In genomic region chr16:25561723-25562122, GRCh38 we compare ENCODE assay signal across 3 cellular contexts.
DNase-seq lines count a peak whose midpoint lies in the region; ATAC-seq, FAIRE-seq and TF ChIP-seq lines count a peak whose summit lies in the region.
"Not testable (repeated sequence)": the region's sequence is repeated elsewhere in the genome, so short reads cannot be mapped to it uniquely, and the experiment has no call there.

No MANE protein-coding gene starts in this region.

- not testable (repeated sequence) for H4K20me1 ChIP-seq in K562 (replicated peaks; ENCODE audit: control insufficient read depth, insufficient read depth, low read length)

- DNase-seq in K562 (ENCODE audit: extremely low read depth in 1 of 4, low spot score in 3 of 4), result not testable (repeated sequence)

- H3K27me3 ChIP-seq in K562 (ENCODE audit: control insufficient read depth in 2 of 2, insufficient read depth in 2 of 2, low read length in 2 of 2), result not testable (repeated sequence)

- WGBS in K562 (ENCODE audit: insufficient coverage, low coverage, missing lambda C conversion rate), result 21% methylated on average over 3 of the region's 3 CpGs

- POLR2A ChIA-PET in HEK293 (lab: Yijun Ruan, JAX); K562 (lab: Yijun Ruan, JAX): not testable (repeated sequence)

- not testable (repeated sequence) for H3K27ac ChIP-seq in HEK293 (ENCODE audit: extremely low read depth, low read depth, low read length); K562 (ENCODE audit: extremely low read depth, low read depth, low read length)

- intact Hi-C loops in K562 (cut with micrococcal nuclease), result not testable (repeated sequence)

- not testable (repeated sequence) for H3K4me1 ChIP-seq in HEK293 (ENCODE audit: control insufficient read depth, insufficient read depth, low read length); K562 (replicated peaks in 1 of 2; ENCODE audit: control insufficient read depth in 2 of 2, insufficient read depth in 2 of 2, low read length in 2 of 2)

- H2AFZ ChIP-seq in K562 (ENCODE audit: low read depth, low read length), result not testable (repeated sequence)

- not testable (repeated sequence) for ATAC-seq in K562

- H3K36me3 ChIP-seq in HEK293 (ENCODE audit: control insufficient read depth in 2 of 2, insufficient read depth in 1 of 2, low read length in 2 of 2); K562 (ENCODE audit: control insufficient read depth, insufficient read depth, low read length): not testable (repeated sequence)

- TF ChIP-seq EP300 in K562 (IDR thresholded peaks at IDR 0.05; ENCODE audit: low read length), result not testable (repeated sequence)

- BruUV-seq in K562 (replicated peaks; lab: Mats Ljungman, UMichigan), result not testable (repeated sequence)

- not testable (repeated sequence) for H3K9me3 ChIP-seq in HEK293 (ENCODE audit: control insufficient read depth, insufficient read depth, low read depth, low read length); K562 (replicated peaks; ENCODE audit: control insufficient read depth, insufficient read depth, low read depth, low read length)

- H3K9ac ChIP-seq in K562 (ENCODE audit: insufficient read depth in 1 of 2, low read depth in 2 of 2, low read length in 2 of 2), result not testable (repeated sequence)

- FAIRE-seq in K562 (lab: Jason Lieb, UNC), result not testable (repeated sequence)
- peak; percentile 33 for FAIRE-seq in islet of Langerhans (lab: Jason Lieb, UNC)

- in situ Hi-C loops in K562 (cut with MboI), result not testable (repeated sequence)

- H3K79me2 ChIP-seq in K562 (ENCODE audit: control insufficient read depth, insufficient read depth, low read length), result not testable (repeated sequence)

- TF ChIP-seq CTCF in HEK293 (tag by site-specific recombination; IDR thresholded peaks at IDR 0.05); K562 (IDR thresholded peaks at IDR 0.05 in 2 of 3, conservative IDR thresholded peaks at IDR 0.05 in 1 of 3; ENCODE audit: insufficient read depth in 2 of 3, low read depth in 1 of 3, low read length in 3 of 3): not testable (repeated sequence)

- not testable (repeated sequence) for H3K4me2 ChIP-seq in K562 (ENCODE audit: insufficient read depth, low read length)

- not testable (repeated sequence) for TF ChIP-seq RAD21 in K562 (CRISPR knock-in tag; conservative IDR thresholded peaks at IDR 0.05 in 1 of 2, IDR thresholded peaks at IDR 0.05 in 1 of 2)

- not testable (repeated sequence) for H3K4me3 ChIP-seq in HEK293 (ENCODE audit: low read depth, low read length); K562

- CTCF ChIA-PET in HEK293 (lab: Yijun Ruan, JAX); K562 (lab: Yijun Ruan, JAX; ENCODE audit: low intra/inter-chr PET ratio): not testable (repeated sequence)

- not testable (repeated sequence) for H3K9me1 ChIP-seq in K562 (ENCODE audit: control insufficient read depth, insufficient read depth, low read length)

- not testable (repeated sequence) for TF ChIP-seq POLR2A in K562 (conservative IDR thresholded peaks at IDR 0.05)

TF ChIP-seq in HEK293, 187 proteins besides CTCF, POLR2A, EP300 and RAD21:
- TF ChIP-seq ZNF146 (tag by site-specific recombination; IDR thresholded peaks at IDR 0.05), result peak; percentile 68

TF ChIP-seq in K562, 482 proteins besides CTCF, POLR2A, EP300 and RAD21:
- TF ChIP-seq ZNF146 (CRISPR knock-in tag; IDR thresholded peaks at IDR 0.05; ENCODE audit: unreplicated experiment) (peak; percentile 63), KDM1A (IDR thresholded peaks at IDR 0.05) (peak in 1 of 2 experiments; percentile 39; a peak in 1 of 4 replicates), BCOR (IDR thresholded peaks at IDR 0.05) (peak; percentile 31; the same call in 1 of the 2 replicates)
